In the genomic region with DNA sequence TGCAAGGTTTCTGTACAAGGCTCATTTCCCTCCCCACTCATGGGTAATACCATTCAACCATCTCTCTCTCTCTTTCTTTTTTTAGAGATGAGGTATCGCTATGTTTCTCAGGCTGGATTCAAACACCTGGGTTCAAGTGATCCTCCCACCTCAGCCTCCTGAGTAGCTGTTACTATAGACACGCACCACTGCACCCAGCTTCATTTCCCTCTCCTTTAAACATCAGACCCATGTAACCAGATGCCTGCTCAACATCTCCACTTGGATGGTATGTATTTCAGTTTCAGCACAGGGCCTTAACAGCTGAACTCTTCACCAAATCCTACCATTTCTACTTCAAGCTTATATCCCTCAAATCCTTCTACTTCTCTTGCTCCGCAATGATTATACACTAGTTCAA, we compare ENCODE assay signal across 21 cellular contexts.
DNase-seq lines count a peak whose midpoint lies in the region; ATAC-seq and TF ChIP-seq lines count a peak whose summit lies in the region.
"Had no signal": no experiment of that assay in that cellular context is flagged by ENCODE, and none has a peak within 500 bp of the region (broad histone marks: within the 10 kb centered on the region; RNA-seq: fewer than 3 reads in every experiment).

No MANE protein-coding gene starts in this region.

- 0 out of 2 replicates have a peak overlapping the region, but pooled peaks have one; percentile 33 for H3K14ac ChIP-seq in IMR-90 (replicated peaks; ENCODE audit: low read depth, low read length)

- in situ Hi-C loops in IMR-90 (cut with MboI; ENCODE audit: low sequenced_read_pairs) = no loop called here

- peaks cover 5% of the 10 kb centered on the region for H3K36me3 Mint-ChIP-seq in osteocyte (ENCODE audit: unreplicated experiment)

- peak; percentile 0 for DNase-seq in NCI-H2171 treated with DMSO at 0.1 percent for 48 hours (lab: John Stamatoyannopoulos, UW)
- DNase-seq in NCI-H2171 (lab: John Stamatoyannopoulos, UW) = no peak
- no peak for DNase-seq in IMR-90
- peak; percentile 67 for DNase-seq in NCI-H510A treated with DMSO at 0.1 percent for 48 hours (lab: John Stamatoyannopoulos, UW)
- no peak for DNase-seq in activated CD4-positive, alpha-beta T cell treated with anti-CD3 and anti-CD28 coated beads for 48 hours
- no peak for DNase-seq in osteocyte (ENCODE audit: extremely low spot score, unreplicated experiment)
- DNase-seq in OCI-M1 (lab: John Stamatoyannopoulos, UW) = no peak
- DNase-seq: BE2C; Calu3; CD4-positive, alpha-beta memory T cell; EL; KG1; NCI-H1048; NCI-H1436; NCI-H446; NCI-H748 treated with DMSO at 0.1 percent for 48 hours; NK-92 treated with Interleukin-12 subunit alpha and Interleukin-12 subunit beta, amount 100 ng/mL, for 24 hours; SHP77 had no signal

- H3K23ac ChIP-seq in IMR-90 (ENCODE audit: low read depth, low read length) = no peak overlapping the region

- no TSS peak for BruUV-seq in IMR-90 (replicated peaks; lab: Mats Ljungman, UMichigan)

- no peak overlapping the region for H3K4me3 ChIP-seq in IMR-90 (ENCODE audit: insufficient read depth, low read depth, low read length)
- H3K4me3 ChIP-seq in thymus (ENCODE audit: low read length) = no peak overlapping the region
- H3K4me3 ChIP-seq: SK-N-MC had no signal

- no peak overlapping the region for H3K9ac ChIP-seq in IMR-90 (ENCODE audit: low read depth, low read length)

- no peak overlapping the region for H3K4ac ChIP-seq in IMR-90 (ENCODE audit: low read depth, low read length)

- H3K79me1 ChIP-seq in IMR-90 (ENCODE audit: low read depth in 1 of 2, low read length in 2 of 2) = peaks cover 0 to 4% of the 10 kb centered on the region in 2 experiments; a peak in 1 of 4 replicates

- intact Hi-C loops in IMR-90 (cut with micrococcal nuclease) = no loop called here

- no peaks in the 10 kb centered on the region for H3K27me3 Mint-ChIP-seq in osteocyte (ENCODE audit: unreplicated experiment)
- H3K27me3 Mint-ChIP-seq: CD4-positive, alpha-beta memory T cell had no signal

- no peak overlapping the region for H3K56ac ChIP-seq in IMR-90 (ENCODE audit: extremely low read depth, insufficient read depth, low read length)

- TF ChIP-seq POLR2A in IMR-90 (IDR thresholded peaks at IDR 0.05; ENCODE audit: low read depth, low read length) = no peak

- ATAC-seq in IMR-90 (ENCODE audit: low read depth) = no peak

- H3K27ac ChIP-seq in IMR-90 (ENCODE audit: insufficient read depth, low read length) (no peak overlapping the region), thymus (ENCODE audit: low read depth) (peak overlapping the region; percentile 70)
- H3K27ac ChIP-seq: SK-N-MC had no signal

- H2BK120ac ChIP-seq in IMR-90 (ENCODE audit: low read depth, low read length) = no peak overlapping the region

- no peaks in the 10 kb centered on the region for H4K20me1 ChIP-seq in IMR-90 (ENCODE audit: insufficient read depth, low read length)

- POLR2A ChIA-PET in IMR-90 (lab: Charles Lee; ENCODE audit: unreplicated experiment) = no interaction called here

- H2AK9ac ChIP-seq in IMR-90 (replicated peaks; ENCODE audit: low read depth, low read length, poor library complexity) = no peak overlapping the region

- H2BK15ac ChIP-seq in IMR-90 (ENCODE audit: low read depth, low read length) = no peak overlapping the region

- H3K4me1 Mint-ChIP-seq in osteocyte (ENCODE audit: unreplicated experiment) = no peaks in the 10 kb centered on the region

- no peak overlapping the region for H4K91ac ChIP-seq in IMR-90 (ENCODE audit: insufficient read depth, low read depth, low read length)

- H3K36me3 ChIP-seq in IMR-90 (ENCODE audit: control insufficient read depth, insufficient read depth, low read length) = no peaks in the 10 kb centered on the region
- peaks cover 3% of the 10 kb centered on the region for H3K36me3 ChIP-seq in thymus (ENCODE audit: control insufficient read depth, insufficient read depth)

- no peak overlapping the region for H2BK5ac ChIP-seq in IMR-90 (ENCODE audit: low read depth, low read length, poor library complexity, severe bottlenecking)

- no peaks in the 10 kb centered on the region for H3K27me3 ChIP-seq in IMR-90 (ENCODE audit: control insufficient read depth, insufficient read depth, low read length)
- H3K27me3 ChIP-seq in thymus (ENCODE audit: control insufficient read depth, insufficient read depth) = no peaks in the 10 kb centered on the region
- H3K27me3 ChIP-seq: BE2C had no signal

- H4K8ac ChIP-seq in IMR-90 (ENCODE audit: low read depth in 2 of 2, low read length in 2 of 2) = no peak overlapping the region

- no peak for TF ChIP-seq CTCF in IMR-90 (conservative IDR thresholded peaks at IDR 0.05; ENCODE audit: low read depth, low read length)
- TF ChIP-seq CTCF in osteocyte (IDR thresholded peaks at IDR 0.05) = no peak

- H2AFZ ChIP-seq in IMR-90 (replicated peaks; ENCODE audit: low read length, poor library complexity) = no peak overlapping the region

- H3K27ac Mint-ChIP-seq in osteocyte (ENCODE audit: unreplicated experiment) = no peak overlapping the region
- H3K27ac Mint-ChIP-seq: CD4-positive, alpha-beta memory T cell; T-helper 2 cell treated with Interferon-gamma antibody and Interleukin-4, amounts not matched to agents 5 μg/mL and 100 μg/mL, for 36 hours had no signal

- H3K4me1 ChIP-seq in IMR-90 (ENCODE audit: control insufficient read depth, insufficient read depth, low read length) (peaks cover 1% of the 10 kb centered on the region; the same call in 1 of the 2 replicates), thymus (ENCODE audit: control insufficient read depth, insufficient read depth, low read length) (peaks cover 30% of the 10 kb centered on the region)
- H3K4me1 ChIP-seq: BE2C had no signal

- TF ChIP-seq RAD21 in IMR-90 (IDR thresholded peaks at IDR 0.05; ENCODE audit: low read length) = no peak

- no peak overlapping the region for H3K4me2 ChIP-seq in IMR-90 (ENCODE audit: low read depth, low read length)

- dilution Hi-C loops in IMR-90 (cut with HindIII; ENCODE audit: low sequenced_read_pairs, unreplicated experiment) = no loop called here

- H3K9me3 Mint-ChIP-seq in osteocyte (ENCODE audit: unreplicated experiment) = no peaks in the 10 kb centered on the region

- no peak overlapping the region for H3K18ac ChIP-seq in IMR-90 (ENCODE audit: low read depth, low read length)

- H3K9me3 ChIP-seq in IMR-90 (ENCODE audit: control insufficient read depth, insufficient read depth, low read length) (no peaks in the 10 kb centered on the region), thymus (ENCODE audit: control insufficient read depth) (no peaks in the 10 kb centered on the region)
- H3K9me3 ChIP-seq: BE2C had no signal

- H2BK20ac ChIP-seq in IMR-90 (ENCODE audit: low read depth, low read length) = no peak overlapping the region

- H3K9me1 ChIP-seq in IMR-90 (ENCODE audit: insufficient read depth, low read length) = no peaks in the 10 kb centered on the region; the same call in 1 of the 2 replicates

- no peak overlapping the region for H2AK5ac ChIP-seq in IMR-90 (ENCODE audit: low read depth, low read length)

- no peak overlapping the region for H4K5ac ChIP-seq in IMR-90 (ENCODE audit: low read depth, low read length)

- H3K4me3 Mint-ChIP-seq in osteocyte (ENCODE audit: unreplicated experiment) = no peak overlapping the region
- H3K4me3 Mint-ChIP-seq: CD4-positive, alpha-beta memory T cell; T-helper 2 cell treated with Interferon-gamma antibody and Interleukin-4, amounts not matched to agents 5 μg/mL and 100 μg/mL, for 36 hours had no signal

- CTCF ChIA-PET in IMR-90 (lab: Yijun Ruan, JAX) = no interaction called here

- 100% methylated on average over 2 of the region's 3 CpGs; no CpG with 5 or more reads in 1 of the 2 experiments for WGBS in IMR-90 (ENCODE audit: extremely low coverage in 2 of 2, insufficient read length in 1 of 2), 2 experiments
- 53% methylated on average over 3 of the region's 3 CpGs for WGBS in thymus

TF ChIP-seq in IMR-90, 13 proteins besides CTCF, POLR2A, EP300 and RAD21:
- TF ChIP-seq RCOR1 (IDR thresholded peaks at IDR 0.05; ENCODE audit: insufficient replicate concordance, low read length) (no peak), MAFK (IDR thresholded peaks at IDR 0.05; ENCODE audit: low read depth, low read length) (no peak), MXI1 (IDR thresholded peaks at IDR 0.05; ENCODE audit: borderline replicate concordance, low read depth, low read length) (no peak), SMC3 (IDR thresholded peaks at IDR 0.05; ENCODE audit: low read depth, low read length) (no peak), CHD1 (IDR thresholded peaks at IDR 0.05; ENCODE audit: low read depth, low read length) (no peak), ELK1 (IDR thresholded peaks at IDR 0.05; ENCODE audit: borderline replicate concordance, low read depth, low read length) (no peak), NFE2L2 (IDR thresholded peaks at IDR 0.05; ENCODE audit: low read depth, low read length) (no peak), BHLHE40 (IDR thresholded peaks at IDR 0.05; ENCODE audit: low read depth, low read length) (no peak), CEBPB (IDR thresholded peaks at IDR 0.05; ENCODE audit: low read depth, low read length) (no peak), MAZ (IDR thresholded peaks at IDR 0.05; ENCODE audit: borderline replicate concordance, low read depth, low read length) (no peak)
- TF ChIP-seq, protein P1, sequence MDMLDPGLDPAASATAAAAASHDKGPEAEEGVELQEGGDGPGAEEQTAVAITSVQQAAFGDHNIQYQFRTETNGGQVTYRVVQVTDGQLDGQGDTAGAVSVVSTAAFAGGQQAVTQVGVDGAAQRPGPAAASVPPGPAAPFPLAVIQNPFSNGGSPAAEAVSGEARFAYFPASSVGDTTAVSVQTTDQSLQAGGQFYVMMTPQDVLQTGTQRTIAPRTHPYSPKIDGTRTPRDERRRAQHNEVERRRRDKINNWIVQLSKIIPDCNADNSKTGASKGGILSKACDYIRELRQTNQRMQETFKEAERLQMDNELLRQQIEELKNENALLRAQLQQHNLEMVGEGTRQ (IDR thresholded peaks at IDR 0.05; ENCODE audit: low read depth, low read length) = no peak

Comparison
In these comparisons a context has a peak if more than half of its experiments do, and no peak if none do; other contexts are left out.
1. DNase-seq: peak in NCI-H2171 treated with DMSO at 0.1 percent for 48 hours (single experiment) and NCI-H510A treated with DMSO at 0.1 percent for 48 hours (single experiment); none in NCI-H2171 (single experiment), IMR-90 (single experiment), activated CD4-positive, alpha-beta T cell treated with anti-CD3 and anti-CD28 coated beads for 48 hours (single experiment), osteocyte (single experiment) and OCI-M1 (single experiment).